In genomic region chr1:223016890-223017289, GRCh38 we compare ENCODE assay signal across 18 cellular contexts.
DNase-seq lines count a peak whose midpoint lies in the region; ATAC-seq, FAIRE-seq and TF ChIP-seq lines count a peak whose summit lies in the region.
"Had no signal": no experiment of that assay in that cellular context is flagged by ENCODE, and none has a peak within 500 bp of the region (broad histone marks: within the 10 kb centered on the region; RNA-seq: fewer than 3 reads in every experiment).

No MANE protein-coding gene starts in this region.

- H3K27me3 ChIP-seq in right cardiac atrium (ENCODE audit: control insufficient read depth, insufficient read depth) (no peaks in the 10 kb centered on the region), HepG2 (ENCODE audit: control insufficient read depth in 1 of 2, insufficient read depth in 2 of 2, low read length in 2 of 2) (peaks cover 0 to 8% of the 10 kb centered on the region in 2 experiments; a peak in 2 of 5 replicates), osteoblast (ENCODE audit: insufficient read depth, low read length) (peaks cover 7% of the 10 kb centered on the region)

- TF ChIP-seq EP300 in HepG2 (IDR thresholded peaks at IDR 0.05; ENCODE audit: low read depth in 2 of 2, low read length in 2 of 2) (no peak), HepG2 (CRISPR knock-in tag; IDR thresholded peaks at IDR 0.05; ENCODE audit: borderline replicate concordance) (no peak)

- H3K4me2 ChIP-seq in HepG2 (ENCODE audit: low read depth, low read length), result no peak overlapping the region
- no peak overlapping the region for H3K4me2 ChIP-seq in osteoblast (ENCODE audit: insufficient read depth, low read length)

- H3K9me3 ChIP-seq in right cardiac atrium (ENCODE audit: control insufficient read depth, low read length), result no peaks in the 10 kb centered on the region
- H3K9me3 ChIP-seq in HepG2 (ENCODE audit: low read length), result no peaks in the 10 kb centered on the region
- H3K9me3 ChIP-seq in osteoblast (ENCODE audit: low read depth, low read length), result no peaks in the 10 kb centered on the region

- ATAC-seq in right cardiac atrium, result no peak
- ATAC-seq in left cardiac atrium, result no peak
- peak; percentile 81 for ATAC-seq in HepG2

- TF ChIP-seq CTCF in HepG2 (CRISPR knock-in tag; IDR thresholded peaks at IDR 0.05) (peak; percentile 58), osteoblast (IDR thresholded peaks at IDR 0.05; ENCODE audit: extremely low read depth, low read depth, low read length) (no peak)

- no peaks in the 10 kb centered on the region for H3K79me2 ChIP-seq in HepG2 (ENCODE audit: insufficient read depth, low read length)
- no peaks in the 10 kb centered on the region for H3K79me2 ChIP-seq in osteoblast (ENCODE audit: insufficient read depth, low read length)

- CTCF ChIA-PET in HepG2 (lab: Yijun Ruan, JAX; ENCODE audit: low intra/inter-chr PET ratio, low total read pairs), result no interaction called here

- in situ Hi-C loops in HepG2 (cut with HindIII; ENCODE audit: extremely low pct_ligation_motif_present, low pct_unique_long_range_greater_than_20kb), result no loop called here

- 87% methylated on average over 6 of the region's 6 CpGs for WGBS in right cardiac atrium
- WGBS in HepG2 (ENCODE audit: low lambda C conversion rate), result 71% methylated on average over 1 of the region's 6 CpGs

- intact Hi-C loops in right cardiac atrium (cut with DNase I), result no loop called here
- intact Hi-C loops in left cardiac atrium (cut with DNase I), result no loop called here
- intact Hi-C loops in HepG2 (cut with micrococcal nuclease; ENCODE audit: unreplicated experiment), result no loop called here

- H3K4me3 ChIP-seq in right cardiac atrium (ENCODE audit: low read length), result no peak overlapping the region
- H3K4me3 ChIP-seq in HepG2 (replicated peaks in 1 of 3; ENCODE audit: insufficient read depth in 1 of 3, low read depth in 2 of 3, low read length in 3 of 3), result no peak overlapping the region
- H3K4me3 ChIP-seq in osteoblast (ENCODE audit: insufficient read depth, low read length), result no peak overlapping the region

- POLR2A ChIA-PET in HepG2 (lab: Yijun Ruan, JAX), result no interaction called here

- FAIRE-seq in HepG2 (lab: Jason Lieb, UNC), result no peak
- FAIRE-seq: D721Med, GM12892, H54 had no signal

- H2AFZ ChIP-seq in HepG2 (ENCODE audit: low read length) (no peak overlapping the region), osteoblast (ENCODE audit: low read length) (no peak overlapping the region)

- TF ChIP-seq POLR2A in HepG2 (IDR thresholded peaks at IDR 0.05; ENCODE audit: insufficient read depth in 1 of 2, low read depth in 2 of 2, low read length in 2 of 2), result no peak

- no peak for DNase-seq in right cardiac atrium
- no peak for DNase-seq in left cardiac atrium
- DNase-seq in HepG2 (ENCODE audit: low spot score), result no peak
- peak; percentile 48 for DNase-seq in osteoblast (ENCODE audit: insufficient read length, low spot score, missing footprints)
- no peak for DNase-seq in hypothalamus (lab: John Stamatoyannopoulos, UW)
- no peak for DNase-seq in EL
- no peak for DNase-seq in mesenteric fat pad (ENCODE audit: low spot score)
- no peak for DNase-seq in SHP77 (lab: John Stamatoyannopoulos, UW)
- DNase-seq: AML-193; CD4-positive, CD25-positive, alpha-beta regulatory T cell; DMS79 treated with DMSO at 0.1 percent for 48 hours; GDM1; NCI-H1105 treated with DMSO at 0.1 percent for 48 hours; NCI-H187; NCI-H774 had no signal

- no peak overlapping the region for H3K9ac ChIP-seq in HepG2 (ENCODE audit: insufficient read depth, low read depth, low read length)

- H4K20me1 ChIP-seq in HepG2 (ENCODE audit: insufficient read depth, low read length) (no peaks in the 10 kb centered on the region), osteoblast (ENCODE audit: insufficient read depth, low read length) (no peaks in the 10 kb centered on the region)

- BruUV-seq in HepG2 (replicated peaks; lab: Mats Ljungman, UMichigan), result no TSS peak

- H3K4me1 ChIP-seq in right cardiac atrium (ENCODE audit: control insufficient read depth, insufficient read depth, low read length), result no peaks in the 10 kb centered on the region
- H3K4me1 ChIP-seq in HepG2 (ENCODE audit: insufficient read depth, low read length), result 0 out of 2 replicates have a peak, but pooled peaks cover 3% of the 10 kb centered on the region
- H3K4me1 ChIP-seq in osteoblast (ENCODE audit: insufficient read depth, low read length), result no peaks in the 10 kb centered on the region

- no peaks in the 10 kb centered on the region for H3K36me3 ChIP-seq in HepG2 (replicated peaks in 1 of 2; ENCODE audit: control insufficient read depth in 1 of 2, insufficient read depth in 2 of 2, low read length in 2 of 2)
- no peaks in the 10 kb centered on the region for H3K36me3 ChIP-seq in osteoblast (ENCODE audit: insufficient read depth, low read length)

- no peak for TF ChIP-seq RAD21 in HepG2 (CRISPR knock-in tag; IDR thresholded peaks at IDR 0.05)

- H3K27ac ChIP-seq in right cardiac atrium (ENCODE audit: low read length) (peak overlapping the region; percentile 18), HepG2 (ENCODE audit: extremely low read length, insufficient read depth, low read length) (no peak overlapping the region), osteoblast (ENCODE audit: low read depth, low read length) (no peak overlapping the region)

TF ChIP-seq in HepG2, 621 proteins besides CTCF, POLR2A, EP300 and RAD21:
- TF ChIP-seq MXD3 (CRISPR knock-in tag; IDR thresholded peaks at IDR 0.05), result no peak
- no peak for TF ChIP-seq TCF7L2 (IDR thresholded peaks at IDR 0.05; ENCODE audit: low read depth, low read length)
- TF ChIP-seq ETS1 (CRISPR knock-in tag; IDR thresholded peaks at IDR 0.05), result no peak
- no peak for TF ChIP-seq ZNF251 (CRISPR knock-in tag; IDR thresholded peaks at IDR 0.05)
- TF ChIP-seq ZNF687 (CRISPR knock-in tag; IDR thresholded peaks at IDR 0.05), result peak; percentile 19; the same call in 1 of the 2 replicates
- TF ChIP-seq HMG20A (CRISPR knock-in tag; IDR thresholded peaks at IDR 0.05; ENCODE audit: borderline replicate concordance), result no peak
- TF ChIP-seq ZNF501 (CRISPR knock-in tag; IDR thresholded peaks at IDR 0.05), result no peak
- TF ChIP-seq STAG1 (CRISPR knock-in tag; IDR thresholded peaks at IDR 0.05), result peak; percentile 55
- no peak for TF ChIP-seq SUZ12 (IDR thresholded peaks at IDR 0.05; ENCODE audit: low read depth, low read length)
- TF ChIP-seq ZBTB38 (CRISPR knock-in tag; IDR thresholded peaks at IDR 0.05), result no peak
- TF ChIP-seq ZBTB33 (CRISPR knock-in tag; IDR thresholded peaks at IDR 0.05), result peak; percentile 30; the same call in 1 of the 2 replicates
- no peak for TF ChIP-seq ZNF547 (CRISPR knock-in tag; IDR thresholded peaks at IDR 0.05)
